2 cellular contexts compared by ENCODE assay signal in genomic region chr17:29221338-29221737, GRCh38. TPM values are rescaled to one million over a fixed set of nuclear protein-coding genes. Genes with fewer than 3 reads are reported as not detected.
"Had no signal": no experiment of that assay in that cellular context is flagged by ENCODE, and none has a peak within 500 bp of the region (broad histone marks: within the 10 kb centered on the region; RNA-seq: fewer than 3 reads in every experiment).

No MANE protein-coding gene starts in this region.

RNA-seq across cellular contexts. Expression of gene CRYBA1, which starts 25.3 kb away (rescaled TPM):
- total RNA-seq: G401, GM12878 had no signal
- polyA plus RNA-seq: GM12878 had no signal
